In genomic region chr22:46613606-46613997, GRCh38 we compare ENCODE assay signal across 8 cellular contexts. TPM values are rescaled to one million over a fixed set of nuclear protein-coding genes. Genes with fewer than 3 reads are reported as not detected.
DNase-seq lines count a peak whose midpoint lies in the region; ATAC-seq, FAIRE-seq and TF ChIP-seq lines count a peak whose summit lies in the region.

No MANE protein-coding gene starts in this region.

- FAIRE-seq in GM18507 (lab: Jason Lieb, UNC), result peak; percentile 65

- 0 out of 2 replicates have a peak, but pooled peaks have one; percentile 41 for TF ChIP-seq POLR2A in Raji (IDR thresholded peaks at IDR 0.05; ENCODE audit: insufficient read depth, low read depth, low read length)

- DNase-seq in GM18507 (ENCODE audit: extremely low spot score, insufficient read length, low read depth), result peak; percentile 45
- DNase-seq in stimulated activated CD4-positive, alpha-beta T cell treated with anti-CD3 and anti-CD28 coated beads, Interleukin-15, amount 100 ng/mL, for 24 hours, result peak; percentile 38
- no peak for DNase-seq in NCI-H82 treated with DMSO at 0.1 percent for 48 hours (lab: John Stamatoyannopoulos, UW; ENCODE audit: unreplicated experiment)
- no peak for DNase-seq in NCI-H226
- DNase-seq in NCI-H1694 treated with DMSO at 0.1 percent for 48 hours (lab: John Stamatoyannopoulos, UW), result no peak

- ATAC-seq in esophagus mucosa (peak; percentile 43), HG03095 (IDR thresholded peaks at IDR 0.05; ENCODE audit: unreplicated experiment) (no peak)

RNA-seq across cellular contexts. Expression of gene GRAMD4, which starts 6.6 kb away (rescaled TPM):
- total RNA-seq in esophagus mucosa, result 37.7 TPM

Comparison
In these comparisons a context has a peak if more than half of its experiments do, and no peak if none do; other contexts are left out.
1. DNase-seq: peak in GM18507 (single experiment) and stimulated activated CD4-positive, alpha-beta T cell treated with anti-CD3 and anti-CD28 coated beads, Interleukin-15, amount 100 ng/mL, for 24 hours (single experiment); none in NCI-H82 treated with DMSO at 0.1 percent for 48 hours (single experiment), NCI-H226 (single experiment) and NCI-H1694 treated with DMSO at 0.1 percent for 48 hours (single experiment).